In genomic region chr22:38727530-38728451, GRCh38 we compare ENCODE assay signal across 1 cellular context.
TF ChIP-seq lines count a peak whose summit lies in the region.

No MANE protein-coding gene starts in this region.

TF ChIP-seq in WTC11, 78 proteins besides CTCF, POLR2A, EP300 and RAD21:
- TF ChIP-seq ERG (CRISPR knock-in tag; IDR thresholded peaks at IDR 0.05) = no peak
- no peak for TF ChIP-seq USF2 (CRISPR knock-in tag; IDR thresholded peaks at IDR 0.05)
- no peak for TF ChIP-seq ZNF121 (CRISPR knock-in tag; IDR thresholded peaks at IDR 0.05)
- TF ChIP-seq TP53 (CRISPR knock-in tag; IDR thresholded peaks at IDR 0.05) = no peak
- no peak for TF ChIP-seq NR1H2 (CRISPR knock-in tag; IDR thresholded peaks at IDR 0.05)
- TF ChIP-seq NFE2L1 (CRISPR knock-in tag; IDR thresholded peaks at IDR 0.05) = no peak
- no peak for TF ChIP-seq AFF4 (CRISPR knock-in tag; IDR thresholded peaks at IDR 0.05; ENCODE audit: borderline replicate concordance)
- TF ChIP-seq HMGXB4 (CRISPR knock-in tag; IDR thresholded peaks at IDR 0.05) = no peak
- TF ChIP-seq NFYB (CRISPR knock-in tag; conservative IDR thresholded peaks at IDR 0.05; ENCODE audit: low read depth) = no peak
- TF ChIP-seq KAT7 (CRISPR knock-in tag; IDR thresholded peaks at IDR 0.05; ENCODE audit: borderline replicate concordance) = no peak
- TF ChIP-seq NFATC4 (CRISPR knock-in tag; IDR thresholded peaks at IDR 0.05) = no peak
- no peak for TF ChIP-seq TEAD1 (CRISPR knock-in tag; IDR thresholded peaks at IDR 0.05)
- no peak for TF ChIP-seq SMAD3 (CRISPR knock-in tag; IDR thresholded peaks at IDR 0.05; ENCODE audit: borderline replicate concordance)
